Comparison of ENCODE assay signal across 1 cellular context in the genomic region with DNA sequence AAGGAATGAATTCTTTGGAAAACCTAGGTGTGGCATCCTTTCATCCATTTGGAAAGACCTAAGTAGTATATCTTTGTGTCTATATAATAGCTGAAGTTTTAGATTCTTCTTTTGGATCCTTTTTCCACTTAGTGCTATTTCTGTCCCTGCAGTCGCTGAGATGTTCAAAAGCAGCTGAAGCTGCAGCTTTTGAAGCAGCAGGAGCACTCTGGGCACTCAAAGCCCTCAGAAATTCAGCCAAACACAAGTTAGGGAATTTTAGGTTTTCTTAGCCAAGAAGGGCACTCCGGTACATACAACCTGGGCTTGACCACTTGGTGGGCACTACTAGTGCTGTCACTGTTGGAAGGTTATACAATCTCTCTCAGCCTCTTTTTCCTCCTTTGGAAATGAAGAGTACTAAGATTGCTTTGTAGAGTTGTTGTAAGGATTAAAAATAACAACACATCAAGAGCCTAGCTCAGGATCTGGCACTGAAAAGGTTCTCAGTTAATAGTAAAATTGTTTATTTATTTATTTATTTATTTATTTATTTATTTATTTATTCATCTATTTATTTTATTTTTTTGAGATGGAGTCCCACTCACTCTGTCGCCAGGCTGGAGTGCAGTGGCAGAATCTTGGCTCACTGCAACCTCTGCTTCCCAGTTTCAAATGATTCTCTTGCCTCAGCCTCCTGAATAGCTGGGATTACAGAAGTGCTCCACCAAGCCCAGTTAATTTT.
TF ChIP-seq lines count a peak whose summit lies in the region.

No MANE protein-coding gene starts in this region.

TF ChIP-seq in HEK293, 187 proteins besides CTCF, POLR2A, EP300 and RAD21 (continued from another document):
- TF ChIP-seq ZNF146 (tag by site-specific recombination; IDR thresholded peaks at IDR 0.05) (no peak), ZNF239 (tag by site-specific recombination; IDR thresholded peaks at IDR 0.05) (no peak), ZNF140 (tag by site-specific recombination; IDR thresholded peaks at IDR 0.05) (peak; percentile 9; the same call in 1 of the 2 replicates), ZNF654 (tag by site-specific recombination; IDR thresholded peaks at IDR 0.05; ENCODE audit: low read depth) (0 out of 2 replicates have a peak, but pooled peaks have one; percentile 3), ZBTB7A (tag by site-specific recombination; IDR thresholded peaks at IDR 0.05; ENCODE audit: low read depth) (no peak), ZNF404 (tag by site-specific recombination; IDR thresholded peaks at IDR 0.05) (no peak), ZNF555 (tag by site-specific recombination; conservative IDR thresholded peaks at IDR 0.05) (peak; percentile 22; the same call in 1 of the 2 replicates), ZNF626 (tag by site-specific recombination; IDR thresholded peaks at IDR 0.05) (no peak), ZNF521 (tag by site-specific recombination; IDR thresholded peaks at IDR 0.05) (no peak), ZNF558 (tag by site-specific recombination; IDR thresholded peaks at IDR 0.05) (no peak), ZNF529 (tag by site-specific recombination; IDR thresholded peaks at IDR 0.05; ENCODE audit: insufficient replicate concordance) (no peak), ZNF623 (tag by site-specific recombination; IDR thresholded peaks at IDR 0.05) (peak; percentile 52), ZNF629 (tag by site-specific recombination; IDR thresholded peaks at IDR 0.05) (no peak), ZNF169 (tag by site-specific recombination; IDR thresholded peaks at IDR 0.05) (no peak), ZNF426 (tag by site-specific recombination; IDR thresholded peaks at IDR 0.05) (peak; percentile 47), ZSCAN30 (tag by site-specific recombination; IDR thresholded peaks at IDR 0.05) (no peak), ZNF311 (tag by site-specific recombination; IDR thresholded peaks at IDR 0.05; ENCODE audit: borderline replicate concordance) (no peak), ZNF837 (tag by site-specific recombination; IDR thresholded peaks at IDR 0.05) (no peak), ZNF24 (tag by site-specific recombination; IDR thresholded peaks at IDR 0.05) (no peak), ZNF133 (tag by site-specific recombination; IDR thresholded peaks at IDR 0.05) (no peak), HOXA7 (CRISPR knock-in tag; IDR thresholded peaks at IDR 0.05; ENCODE audit: borderline replicate concordance) (no peak), ZNF677 (tag by site-specific recombination; IDR thresholded peaks at IDR 0.05) (no peak), PRDM1 (tag by site-specific recombination; IDR thresholded peaks at IDR 0.05) (no peak)
- TF ChIP-seq, protein P1, sequence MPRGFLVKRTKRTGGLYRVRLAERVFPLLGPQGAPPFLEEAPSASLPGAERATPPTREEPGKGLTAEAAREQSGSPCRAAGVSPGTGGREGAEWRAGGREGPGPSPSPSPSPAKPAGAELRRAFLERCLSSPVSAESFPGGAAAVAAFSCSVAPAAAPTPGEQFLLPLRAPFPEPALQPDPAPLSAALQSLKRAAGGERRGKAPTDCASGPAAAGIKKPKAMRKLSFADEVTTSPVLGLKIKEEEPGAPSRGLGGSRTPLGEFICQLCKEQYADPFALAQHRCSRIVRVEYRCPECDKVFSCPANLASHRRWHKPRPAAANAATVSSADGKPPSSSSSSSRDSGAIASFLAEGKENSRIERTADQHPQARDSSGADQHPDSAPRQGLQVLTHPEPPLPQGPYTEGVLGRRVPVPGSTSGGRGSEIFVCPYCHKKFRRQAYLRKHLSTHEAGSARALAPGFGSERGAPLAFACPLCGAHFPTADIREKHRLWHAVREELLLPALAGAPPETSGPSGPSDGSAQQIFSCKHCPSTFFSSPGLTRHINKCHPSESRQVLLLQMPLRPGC (tag by site-specific recombination; IDR thresholded peaks at IDR 0.05), result no peak
- TF ChIP-seq, protein P2, sequence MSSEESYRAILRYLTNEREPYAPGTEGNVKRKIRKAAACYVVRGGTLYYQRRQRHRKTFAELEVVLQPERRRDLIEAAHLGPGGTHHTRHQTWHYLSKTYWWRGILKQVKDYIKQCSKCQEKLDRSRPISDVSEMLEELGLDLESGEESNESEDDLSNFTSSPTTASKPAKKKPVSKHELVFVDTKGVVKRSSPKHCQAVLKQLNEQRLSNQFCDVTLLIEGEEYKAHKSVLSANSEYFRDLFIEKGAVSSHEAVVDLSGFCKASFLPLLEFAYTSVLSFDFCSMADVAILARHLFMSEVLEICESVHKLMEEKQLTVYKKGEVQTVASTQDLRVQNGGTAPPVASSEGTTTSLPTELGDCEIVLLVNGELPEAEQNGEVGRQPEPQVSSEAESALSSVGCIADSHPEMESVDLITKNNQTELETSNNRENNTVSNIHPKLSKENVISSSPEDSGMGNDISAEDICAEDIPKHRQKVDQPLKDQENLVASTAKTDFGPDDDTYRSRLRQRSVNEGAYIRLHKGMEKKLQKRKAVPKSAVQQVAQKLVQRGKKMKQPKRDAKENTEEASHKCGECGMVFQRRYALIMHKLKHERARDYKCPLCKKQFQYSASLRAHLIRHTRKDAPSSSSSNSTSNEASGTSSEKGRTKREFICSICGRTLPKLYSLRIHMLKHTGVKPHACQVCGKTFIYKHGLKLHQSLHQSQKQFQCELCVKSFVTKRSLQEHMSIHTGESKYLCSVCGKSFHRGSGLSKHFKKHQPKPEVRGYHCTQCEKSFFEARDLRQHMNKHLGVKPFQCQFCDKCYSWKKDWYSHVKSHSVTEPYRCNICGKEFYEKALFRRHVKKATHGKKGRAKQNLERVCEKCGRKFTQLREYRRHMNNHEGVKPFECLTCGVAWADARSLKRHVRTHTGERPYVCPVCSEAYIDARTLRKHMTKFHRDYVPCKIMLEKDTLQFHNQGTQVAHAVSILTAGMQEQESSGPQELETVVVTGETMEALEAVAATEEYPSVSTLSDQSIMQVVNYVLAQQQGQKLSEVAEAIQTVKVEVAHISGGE (tag by site-specific recombination; conservative IDR thresholded peaks at IDR 0.05; ENCODE audit: low read depth), result 0 out of 2 replicates have a peak, but pooled peaks have one; percentile 26
- TF ChIP-seq, protein P3, sequence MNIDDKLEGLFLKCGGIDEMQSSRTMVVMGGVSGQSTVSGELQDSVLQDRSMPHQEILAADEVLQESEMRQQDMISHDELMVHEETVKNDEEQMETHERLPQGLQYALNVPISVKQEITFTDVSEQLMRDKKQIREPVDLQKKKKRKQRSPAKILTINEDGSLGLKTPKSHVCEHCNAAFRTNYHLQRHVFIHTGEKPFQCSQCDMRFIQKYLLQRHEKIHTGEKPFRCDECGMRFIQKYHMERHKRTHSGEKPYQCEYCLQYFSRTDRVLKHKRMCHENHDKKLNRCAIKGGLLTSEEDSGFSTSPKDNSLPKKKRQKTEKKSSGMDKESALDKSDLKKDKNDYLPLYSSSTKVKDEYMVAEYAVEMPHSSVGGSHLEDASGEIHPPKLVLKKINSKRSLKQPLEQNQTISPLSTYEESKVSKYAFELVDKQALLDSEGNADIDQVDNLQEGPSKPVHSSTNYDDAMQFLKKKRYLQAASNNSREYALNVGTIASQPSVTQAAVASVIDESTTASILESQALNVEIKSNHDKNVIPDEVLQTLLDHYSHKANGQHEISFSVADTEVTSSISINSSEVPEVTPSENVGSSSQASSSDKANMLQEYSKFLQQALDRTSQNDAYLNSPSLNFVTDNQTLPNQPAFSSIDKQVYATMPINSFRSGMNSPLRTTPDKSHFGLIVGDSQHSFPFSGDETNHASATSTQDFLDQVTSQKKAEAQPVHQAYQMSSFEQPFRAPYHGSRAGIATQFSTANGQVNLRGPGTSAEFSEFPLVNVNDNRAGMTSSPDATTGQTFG (tag by site-specific recombination; IDR thresholded peaks at IDR 0.05; ENCODE audit: borderline replicate concordance), result no peak
- TF ChIP-seq, protein P4, sequence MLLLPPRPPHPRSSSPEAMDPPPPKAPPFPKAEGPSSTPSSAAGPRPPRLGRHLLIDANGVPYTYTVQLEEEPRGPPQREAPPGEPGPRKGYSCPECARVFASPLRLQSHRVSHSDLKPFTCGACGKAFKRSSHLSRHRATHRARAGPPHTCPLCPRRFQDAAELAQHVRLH (tag by site-specific recombination; IDR thresholded peaks at IDR 0.05), result no peak
- TF ChIP-seq, protein P5, sequence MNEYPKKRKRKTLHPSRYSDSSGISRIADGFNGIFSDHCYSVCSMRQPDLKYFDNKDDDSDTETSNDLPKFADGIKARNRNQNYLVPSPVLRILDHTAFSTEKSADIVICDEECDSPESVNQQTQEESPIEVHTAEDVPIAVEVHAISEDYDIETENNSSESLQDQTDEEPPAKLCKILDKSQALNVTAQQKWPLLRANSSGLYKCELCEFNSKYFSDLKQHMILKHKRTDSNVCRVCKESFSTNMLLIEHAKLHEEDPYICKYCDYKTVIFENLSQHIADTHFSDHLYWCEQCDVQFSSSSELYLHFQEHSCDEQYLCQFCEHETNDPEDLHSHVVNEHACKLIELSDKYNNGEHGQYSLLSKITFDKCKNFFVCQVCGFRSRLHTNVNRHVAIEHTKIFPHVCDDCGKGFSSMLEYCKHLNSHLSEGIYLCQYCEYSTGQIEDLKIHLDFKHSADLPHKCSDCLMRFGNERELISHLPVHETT (tag by site-specific recombination; IDR thresholded peaks at IDR 0.05), result no peak
- TF ChIP-seq, protein P6, sequence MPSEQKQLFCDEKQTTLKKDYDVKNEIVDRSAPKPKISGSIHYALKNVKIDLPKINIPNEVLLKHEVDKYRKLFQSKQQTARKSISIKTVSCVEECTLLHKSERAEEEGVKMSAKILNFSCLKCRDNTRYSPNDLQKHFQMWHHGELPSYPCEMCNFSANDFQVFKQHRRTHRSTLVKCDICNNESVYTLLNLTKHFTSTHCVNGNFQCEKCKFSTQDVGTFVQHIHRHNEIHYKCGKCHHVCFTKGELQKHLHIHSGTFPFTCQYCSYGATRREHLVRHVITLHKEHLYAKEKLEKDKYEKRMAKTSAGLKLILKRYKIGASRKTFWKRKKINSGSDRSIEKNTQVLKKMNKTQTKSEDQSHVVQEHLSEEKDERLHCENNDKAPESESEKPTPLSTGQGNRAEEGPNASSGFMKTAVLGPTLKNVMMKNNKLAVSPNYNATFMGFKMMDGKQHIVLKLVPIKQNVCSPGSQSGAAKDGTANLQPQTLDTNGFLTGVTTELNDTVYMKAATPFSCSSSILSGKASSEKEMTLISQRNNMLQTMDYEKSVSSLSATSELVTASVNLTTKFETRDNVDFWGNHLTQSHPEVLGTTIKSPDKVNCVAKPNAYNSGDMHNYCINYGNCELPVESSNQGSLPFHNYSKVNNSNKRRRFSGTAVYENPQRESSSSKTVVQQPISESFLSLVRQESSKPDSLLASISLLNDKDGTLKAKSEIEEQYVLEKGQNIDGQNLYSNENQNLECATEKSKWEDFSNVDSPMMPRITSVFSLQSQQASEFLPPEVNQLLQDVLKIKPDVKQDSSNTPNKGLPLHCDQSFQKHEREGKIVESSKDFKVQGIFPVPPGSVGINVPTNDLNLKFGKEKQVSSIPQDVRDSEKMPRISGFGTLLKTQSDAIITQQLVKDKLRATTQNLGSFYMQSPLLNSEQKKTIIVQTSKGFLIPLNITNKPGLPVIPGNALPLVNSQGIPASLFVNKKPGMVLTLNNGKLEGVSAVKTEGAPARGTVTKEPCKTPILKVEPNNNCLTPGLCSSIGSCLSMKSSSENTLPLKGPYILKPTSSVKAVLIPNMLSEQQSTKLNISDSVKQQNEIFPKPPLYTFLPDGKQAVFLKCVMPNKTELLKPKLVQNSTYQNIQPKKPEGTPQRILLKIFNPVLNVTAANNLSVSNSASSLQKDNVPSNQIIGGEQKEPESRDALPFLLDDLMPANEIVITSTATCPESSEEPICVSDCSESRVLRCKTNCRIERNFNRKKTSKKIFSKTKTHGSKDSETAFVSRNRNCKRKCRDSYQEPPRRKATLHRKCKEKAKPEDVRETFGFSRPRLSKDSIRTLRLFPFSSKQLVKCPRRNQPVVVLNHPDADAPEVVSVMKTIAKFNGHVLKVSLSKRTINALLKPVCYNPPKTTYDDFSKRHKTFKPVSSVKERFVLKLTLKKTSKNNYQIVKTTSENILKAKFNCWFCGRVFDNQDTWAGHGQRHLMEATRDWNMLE (tag by site-specific recombination; conservative IDR thresholded peaks at IDR 0.05; ENCODE audit: low read depth), result peak; percentile 59
- TF ChIP-seq, protein P7, sequence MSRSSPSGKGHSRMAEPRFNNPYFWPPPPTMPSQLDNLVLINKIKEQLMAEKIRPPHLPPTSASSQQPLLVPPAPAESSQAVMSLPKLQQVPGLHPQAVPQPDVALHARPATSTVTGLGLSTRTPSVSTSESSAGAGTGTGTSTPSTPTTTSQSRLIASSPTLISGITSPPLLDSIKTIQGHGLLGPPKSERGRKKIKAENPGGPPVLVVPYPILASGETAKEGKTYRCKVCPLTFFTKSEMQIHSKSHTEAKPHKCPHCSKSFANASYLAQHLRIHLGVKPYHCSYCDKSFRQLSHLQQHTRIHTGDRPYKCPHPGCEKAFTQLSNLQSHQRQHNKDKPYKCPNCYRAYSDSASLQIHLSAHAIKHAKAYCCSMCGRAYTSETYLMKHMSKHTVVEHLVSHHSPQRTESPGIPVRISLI (tag by site-specific recombination; IDR thresholded peaks at IDR 0.05), result no peak
